Comparison of ENCODE assay signal across 8 cellular contexts in genomic region chr18:58670561-58671121, GRCh38. TPM values are rescaled to one million over a fixed set of nuclear protein-coding genes. Genes with fewer than 3 reads are reported as not detected.
A peak's percentile ranks its signal among the peaks of the same experiment; 100 is the strongest.
DNase-seq lines count a peak whose midpoint lies in the region; ATAC-seq and TF ChIP-seq lines count a peak whose summit lies in the region.

No MANE protein-coding gene starts in this region.

- no peak for TF ChIP-seq CTCF in colonic mucosa (IDR thresholded peaks at IDR 0.05)

- H3K9me3 ChIP-seq in colonic mucosa = no peaks in the 10 kb centered on the region

- H3K36me3 Mint-ChIP-seq in T-helper 1 cell treated with Interleukin-12 subunit alpha and Interleukin-12 subunit beta and Interleukin-4 antibody, amounts not matched to agents 30 μg/mL and 1 μg/mL, for 36 hours (ENCODE audit: low read depth) = peaks cover 16% of the 10 kb centered on the region
- peaks cover 6 to 11% of the 10 kb centered on the region in 2 donors for H3K36me3 Mint-ChIP-seq in naive B cell

- H3K4me3 Mint-ChIP-seq in T-helper 1 cell treated with Interleukin-12 subunit alpha and Interleukin-12 subunit beta and Interleukin-4 antibody, amounts not matched to agents 30 μg/mL and 1 μg/mL, for 36 hours = peak overlapping the region; percentile 86
- H3K4me3 Mint-ChIP-seq in naive B cell = peak overlapping the region; percentile 92 to 98 (median 94)

- peaks cover 5% of the 10 kb centered on the region for H3K4me1 ChIP-seq in colonic mucosa

- H3K27ac Mint-ChIP-seq in T-helper 1 cell treated with Interleukin-12 subunit alpha and Interleukin-12 subunit beta and Interleukin-4 antibody, amounts not matched to agents 30 μg/mL and 1 μg/mL, for 36 hours = peak overlapping the region; percentile 85
- H3K27ac Mint-ChIP-seq in naive B cell = peak overlapping the region; percentile 55 to 96 (median 92)

- ATAC-seq in naive B cell (ENCODE audit: low read depth in 2 of 2) (no peak), HG03108 (IDR thresholded peaks at IDR 0.05; ENCODE audit: unreplicated experiment) (no peak)

- peaks cover 3% of the 10 kb centered on the region for H3K27me3 Mint-ChIP-seq in T-helper 1 cell treated with Interleukin-12 subunit alpha and Interleukin-12 subunit beta and Interleukin-4 antibody, amounts not matched to agents 30 μg/mL and 1 μg/mL, for 36 hours (ENCODE audit: low read depth)
- no peaks in the 10 kb centered on the region for H3K27me3 Mint-ChIP-seq in naive B cell

- H3K9me3 Mint-ChIP-seq in T-helper 1 cell treated with Interleukin-12 subunit alpha and Interleukin-12 subunit beta and Interleukin-4 antibody, amounts not matched to agents 30 μg/mL and 1 μg/mL, for 36 hours = no peaks in the 10 kb centered on the region
- H3K9me3 Mint-ChIP-seq in naive B cell = no peaks in the 10 kb centered on the region

- DNase-seq in T-helper 1 cell (no peak), NCI-H510A treated with DMSO at 0.1 percent for 48 hours (lab: John Stamatoyannopoulos, UW) (peak; percentile 66), colonic mucosa (peak; percentile 40), naive B cell (no peak), NCI-H1048 (lab: John Stamatoyannopoulos, UW) (no peak), NCI-H1436 (lab: John Stamatoyannopoulos, UW) (no peak)

- H3K36me3 ChIP-seq in colonic mucosa = no peaks in the 10 kb centered on the region

- no peaks in the 10 kb centered on the region for H3K27me3 ChIP-seq in colonic mucosa

- H3K4me3 ChIP-seq in colonic mucosa = peak overlapping the region; percentile 75

- intact Hi-C loops in colonic mucosa (cut with DNase I) = no loop called here

- peaks cover 41% of the 10 kb centered on the region for H3K4me1 Mint-ChIP-seq in T-helper 1 cell treated with Interleukin-12 subunit alpha and Interleukin-12 subunit beta and Interleukin-4 antibody, amounts not matched to agents 30 μg/mL and 1 μg/mL, for 36 hours (ENCODE audit: low read depth)
- H3K4me1 Mint-ChIP-seq in naive B cell = peaks cover 51 to 76% (median 64%) of the 10 kb centered on the region in 3 donors

- H3K27ac ChIP-seq in colonic mucosa = peak overlapping the region; percentile 97

- peak overlapping the region; percentile 72 to 81 for H3K9ac ChIP-seq in colonic mucosa (ENCODE audit: low read depth in 2 of 2, low read length in 2 of 2)

RNA-seq across cellular contexts. Expression of gene MALT1, which starts 0.6 kb away (rescaled TPM):
- total RNA-seq in colonic mucosa = 10 to 100 TPM; 22.1 to 30.9 TPM
- polyA plus RNA-seq in naive B cell (ENCODE audit: low read depth in 6 of 6) = 10 to 100 TPM; 57.8 to 85.2 (median 63.0) TPM

RNA-seq across cellular contexts. Expression of gene ALPK2, which starts 41.8 kb away (rescaled TPM):
- under 1 TPM; 0.15 to 0.29 TPM for total RNA-seq in colonic mucosa
- under 1 TPM in 3 of 6 donors, not detected in 3; 0.13 to 0.33 (median 0.18) TPM for polyA plus RNA-seq in naive B cell (ENCODE audit: low read depth in 6 of 6)

Comparison
In these comparisons a context has a peak if more than half of its experiments do, and no peak if none do; other contexts are left out.
1. DNase-seq: peak in NCI-H510A treated with DMSO at 0.1 percent for 48 hours (single experiment) and colonic mucosa (single experiment); none in T-helper 1 cell (0 of 5), naive B cell (single experiment), NCI-H1048 (single experiment) and NCI-H1436 (single experiment).